1 cellular context compared by ENCODE assay signal in genomic region chr6:28838634-28839442, GRCh38.
TF ChIP-seq lines count a peak whose summit lies in the region.

No MANE protein-coding gene starts in this region.

TF ChIP-seq in HCT116, 20 proteins besides CTCF, POLR2A, EP300 and RAD21 (continued from another document):
- no peak for TF ChIP-seq REST (IDR thresholded peaks at IDR 0.05; ENCODE audit: low read depth)
- no peak for TF ChIP-seq EGR1 (IDR thresholded peaks at IDR 0.05; ENCODE audit: low read depth)
- no peak for TF ChIP-seq ATF3 (IDR thresholded peaks at IDR 0.05)
TF ChIP-seq in HCT116: peak in this region for 7.
